1 cellular context compared by ENCODE assay signal in genomic region chr9:133163559-133164208, GRCh38.
TF ChIP-seq lines count a peak whose summit lies in the region.

Gene GBGT1 (minus strand): TSS chr9:133163914. CDS start chr9:133162412, 1,502 bp downstream.

TF ChIP-seq in SK-N-SH, 30 proteins besides CTCF, POLR2A, EP300 and RAD21 (continued from another document):
- TF ChIP-seq REST (IDR thresholded peaks at IDR 0.05; ENCODE audit: low read depth, low read length), result no peak
- no peak for TF ChIP-seq MAX (IDR thresholded peaks at IDR 0.05; ENCODE audit: low read depth)
- TF ChIP-seq SIN3A (IDR thresholded peaks at IDR 0.05; ENCODE audit: borderline replicate concordance, low read depth, low read length), result no peak
- TF ChIP-seq TCF12 (IDR thresholded peaks at IDR 0.05), result no peak
- no peak for TF ChIP-seq EZH2phosphoT487 (IDR thresholded peaks at IDR 0.05; ENCODE audit: borderline replicate concordance, low read depth)
- TF ChIP-seq TEAD4 (IDR thresholded peaks at IDR 0.05; ENCODE audit: borderline replicate concordance, insufficient read depth), result no peak
- no peak for TF ChIP-seq RFX5 (IDR thresholded peaks at IDR 0.05; ENCODE audit: low read length)
- TF ChIP-seq NRF1 (IDR thresholded peaks at IDR 0.05; ENCODE audit: low read depth, low read length), result no peak
